ENCODE assay signal across 9 cellular contexts in genomic region chr14:22432348-22432976, GRCh38.
DNase-seq lines count a peak whose midpoint lies in the region; ATAC-seq and TF ChIP-seq lines count a peak whose summit lies in the region.
"Had no signal": no experiment of that assay in that cellular context is flagged by ENCODE, and none has a peak within 500 bp of the region (broad histone marks: within the 10 kb centered on the region; RNA-seq: fewer than 3 reads in every experiment).

No MANE protein-coding gene starts in this region.

- TF ChIP-seq CTCF in choroid plexus epithelial cell (conservative IDR thresholded peaks at IDR 0.05; ENCODE audit: low read depth, low read length) (no peak), nephron progenitor cell (IDR thresholded peaks at IDR 0.05) (no peak)

- H3K9me3 Mint-ChIP-seq in nephron progenitor cell: no peaks in the 10 kb centered on the region
- no peaks in the 10 kb centered on the region for H3K9me3 Mint-ChIP-seq in activated CD4-positive, alpha-beta memory T cell treated with anti-CD3 and anti-CD28 coated beads for 36 hours
- H3K9me3 Mint-ChIP-seq: neural crest cell had no signal

- peaks cover 5% of the 10 kb centered on the region for H3K4me1 Mint-ChIP-seq in nephron progenitor cell
- no peaks in the 10 kb centered on the region for H3K4me1 Mint-ChIP-seq in activated CD4-positive, alpha-beta memory T cell treated with anti-CD3 and anti-CD28 coated beads for 36 hours (ENCODE audit: low read depth)

- H3K4me3 Mint-ChIP-seq in nephron progenitor cell: no peak overlapping the region
- no peak overlapping the region for H3K4me3 Mint-ChIP-seq in activated CD4-positive, alpha-beta memory T cell treated with anti-CD3 and anti-CD28 coated beads for 36 hours
- H3K4me3 Mint-ChIP-seq: neural crest cell had no signal

- peaks cover 7% of the 10 kb centered on the region for H3K27me3 Mint-ChIP-seq in nephron progenitor cell (ENCODE audit: low read depth, poor library complexity)
- H3K27me3 Mint-ChIP-seq in activated CD4-positive, alpha-beta memory T cell treated with anti-CD3 and anti-CD28 coated beads for 36 hours: no peaks in the 10 kb centered on the region

- POLR2A ChIA-PET in activated CD4-positive, alpha-beta memory T cell treated with anti-CD3 and anti-CD28 coated beads for 36 hours (lab: Charles Lee): no interaction called here

- intact Hi-C loops in activated CD4-positive, alpha-beta memory T cell treated with anti-CD3 and anti-CD28 coated beads for 36 hours (cut with micrococcal nuclease): no loop called here

- no peak overlapping the region for H3K4me3 ChIP-seq in choroid plexus epithelial cell (ENCODE audit: low read depth, low read length)

- DNase-seq in NCI-H446 (lab: John Stamatoyannopoulos, UW): peak; percentile 99
- peak; percentile 98 for DNase-seq in choroid plexus epithelial cell (ENCODE audit: low read depth)
- DNase-seq in mucosa of gallbladder (ENCODE audit: low spot score): peak; percentile 79
- DNase-seq in nephron progenitor cell: no peak
- DNase-seq in activated CD4-positive, alpha-beta memory T cell treated with anti-CD3 and anti-CD28 coated beads for 36 hours: no peak
- DNase-seq in effector CD8-positive, alpha-beta T cell (lab: John Stamatoyannopoulos, UW): no peak
- no peak for DNase-seq in stimulated activated CD4-positive, alpha-beta T cell treated with anti-CD3 and anti-CD28 coated beads, Interleukin-1b, Interleukin-23, amount 100 ng/mL, for 48 hours

- no peaks in the 10 kb centered on the region for H3K36me3 Mint-ChIP-seq in nephron progenitor cell (ENCODE audit: low read depth)
- no peaks in the 10 kb centered on the region for H3K36me3 Mint-ChIP-seq in activated CD4-positive, alpha-beta memory T cell treated with anti-CD3 and anti-CD28 coated beads for 36 hours

- CTCF ChIA-PET in activated CD4-positive, alpha-beta memory T cell treated with anti-CD3 and anti-CD28 coated beads for 36 hours (lab: Charles Lee): no interaction called here

- H3K27ac Mint-ChIP-seq in nephron progenitor cell: no peak overlapping the region
- H3K27ac Mint-ChIP-seq in activated CD4-positive, alpha-beta memory T cell treated with anti-CD3 and anti-CD28 coated beads for 36 hours: no peak overlapping the region

- peak; percentile 62 for ATAC-seq in GM18868 (IDR thresholded peaks at IDR 0.05; ENCODE audit: unreplicated experiment)

Comparison
In these comparisons a context has a peak if more than half of its experiments do, and no peak if none do; other contexts are left out.
1. DNase-seq: peak in NCI-H446 (2 of 2), choroid plexus epithelial cell (single experiment) and mucosa of gallbladder (single experiment); none in nephron progenitor cell (single experiment), activated CD4-positive, alpha-beta memory T cell treated with anti-CD3 and anti-CD28 coated beads for 36 hours (single experiment), effector CD8-positive, alpha-beta T cell (single experiment) and stimulated activated CD4-positive, alpha-beta T cell treated with anti-CD3 and anti-CD28 coated beads, Interleukin-1b, Interleukin-23, amount 100 ng/mL, for 48 hours (single experiment).